In genomic region chr1:59105548-59106507, GRCh38 we compare ENCODE assay signal across 18 cellular contexts.
DNase-seq lines count a peak whose midpoint lies in the region; ATAC-seq and TF ChIP-seq lines count a peak whose summit lies in the region.
"Had no signal": no experiment of that assay in that cellular context is flagged by ENCODE, and none has a peak within 500 bp of the region (broad histone marks: within the 10 kb centered on the region; RNA-seq: fewer than 3 reads in every experiment).

No MANE protein-coding gene starts in this region.

- H3K27ac ChIP-seq in GM23338 (ENCODE audit: low read depth) (no peak overlapping the region), heart left ventricle (peak overlapping the region in 11 of 12 donors; percentile 7 to 61 (median 44)), trophoblast cell (ENCODE audit: low read depth, low read length) (no peak overlapping the region)
- H3K27ac ChIP-seq: epithelial cell of prostate had no signal

- no peaks in the 10 kb centered on the region for H3K27me3 ChIP-seq in GM23338 (ENCODE audit: insufficient read depth)
- H3K27me3 ChIP-seq in heart left ventricle, result no peaks in the 10 kb centered on the region
- no peaks in the 10 kb centered on the region for H3K27me3 ChIP-seq in trophoblast cell (ENCODE audit: insufficient read depth, low read length)

- no peak overlapping the region for H3K18ac ChIP-seq in trophoblast cell (ENCODE audit: low read length)

- H3K4me3 Mint-ChIP-seq in GM23338, result no peak overlapping the region
- no peak overlapping the region for H3K4me3 Mint-ChIP-seq in activated T-helper 17 cell treated with anti-CD3 and anti-CD28 coated beads, Interleukin-2, amount 50 U/mL, for 72 hours
- H3K4me3 Mint-ChIP-seq: activated CD4-positive, alpha-beta T cell treated with anti-CD3 and anti-CD28 coated beads, Interleukin-2, amount 10 ng/mL, durations not matched to agents 24 days and 14 days; activated naive CD4-positive, alpha-beta T cell treated with anti-CD3 and anti-CD28 coated beads for 36 hours; brain; naive B cell; stimulated activated effector memory CD8-positive, alpha-beta T cell treated with anti-CD3 and anti-CD28 coated beads, Interleukin-12 subunit alpha, Interleukin-12 subunit beta, amount 100 ng/mL, for 72 hours had no signal

- DNase-seq in GM23338 (ENCODE audit: low spot score) (no peak), heart left ventricle (peak; percentile 22 to 49 (median 38)), trophoblast cell (no peak), islet precursor cell (no peak)
- no peak for DNase-seq in stimulated activated naive CD4-positive, alpha-beta T cell treated with Interleukin-2 at 50 U/mL for 16 hours (lab: John Stamatoyannopoulos, UW)
- DNase-seq: activated CD4-positive, alpha-beta T cell treated with anti-CD3 and anti-CD28 coated beads, Interleukin-2, amount 10 ng/mL, durations not matched to agents 24 days and 14 days; activated naive CD4-positive, alpha-beta T cell treated with anti-CD3 and anti-CD28 coated beads for 36 hours; DMS153; naive B cell; NCI-H1436; NCI-H2227 treated with DMSO at 0.1 percent for 48 hours; stimulated activated CD4-positive, alpha-beta T cell treated with anti-CD3 and anti-CD28 coated beads, Interleukin-12 subunit alpha, Interleukin-12 subunit beta, amount 100 ng/mL, for 4 hours had no signal

- no peak overlapping the region for H2BK5ac ChIP-seq in trophoblast cell (ENCODE audit: low read depth, low read length, poor library complexity)

- no peak overlapping the region for H4K91ac ChIP-seq in trophoblast cell (ENCODE audit: low read depth, low read length)

- WGBS in heart left ventricle, 4 donors, result 64 to 77% (median 66%) methylated on average over 7 of the region's 7 CpGs
- WGBS in trophoblast cell (ENCODE audit: extremely low coverage, insufficient coverage, insufficient read length), result no CpG with 5 or more reads among the region's 7 CpGs

- H2AK5ac ChIP-seq in trophoblast cell (ENCODE audit: low read length), result peak overlapping the region; percentile 72

- no peak overlapping the region for H3K14ac ChIP-seq in trophoblast cell (ENCODE audit: low read length)

- no peak for ATAC-seq in GM23338
- ATAC-seq in activated T-helper 17 cell treated with anti-CD3 and anti-CD28 coated beads, Interleukin-2, amount 50 U/mL, for 72 hours (replicated peaks), result no peak
- ATAC-seq in heart left ventricle, result peak in 3 of 4 donors; percentile 21 to 66 (median 21)
- ATAC-seq in HG03095 (IDR thresholded peaks at IDR 0.05; ENCODE audit: unreplicated experiment), result no peak
- ATAC-seq in HG03460 (IDR thresholded peaks at IDR 0.05; ENCODE audit: unreplicated experiment), result no peak
- ATAC-seq: stimulated activated effector memory CD8-positive, alpha-beta T cell treated with anti-CD3 and anti-CD28 coated beads, Interleukin-12 subunit alpha, Interleukin-12 subunit beta, amount 100 ng/mL, for 72 hours had no signal

- H3K9me2 ChIP-seq in GM23338 (ENCODE audit: insufficient read depth), result peaks cover 2% of the 10 kb centered on the region; the same call in 1 of the 2 replicates

- H2BK12ac ChIP-seq in trophoblast cell (ENCODE audit: low read length), result no peak overlapping the region

- H3K4me2 ChIP-seq in GM23338 (no peak overlapping the region), trophoblast cell (ENCODE audit: low read length) (no peak overlapping the region)

- peak overlapping the region; percentile 16; the same call in 1 of the 2 replicates for H2AFZ ChIP-seq in GM23338
- no peak overlapping the region for H2AFZ ChIP-seq in trophoblast cell (ENCODE audit: insufficient read depth, low read length, poor library complexity)

- H2BK120ac ChIP-seq in trophoblast cell (ENCODE audit: insufficient read depth, low read length, poor library complexity), result no peak overlapping the region

- no peak overlapping the region for H3K4me3 ChIP-seq in GM23338
- no peak overlapping the region for H3K4me3 ChIP-seq in heart left ventricle
- no peak overlapping the region for H3K4me3 ChIP-seq in trophoblast cell (ENCODE audit: low read depth, low read length)

- H3K4me1 Mint-ChIP-seq in GM23338, result peaks cover 8% of the 10 kb centered on the region
- H3K4me1 Mint-ChIP-seq in activated T-helper 17 cell treated with anti-CD3 and anti-CD28 coated beads, Interleukin-2, amount 50 U/mL, for 72 hours, result no peaks in the 10 kb centered on the region
- H3K4me1 Mint-ChIP-seq: activated CD4-positive, alpha-beta T cell treated with anti-CD3 and anti-CD28 coated beads, Interleukin-2, amount 10 ng/mL, durations not matched to agents 24 days and 14 days; brain; naive B cell; stimulated activated effector memory CD8-positive, alpha-beta T cell treated with anti-CD3 and anti-CD28 coated beads, Interleukin-12 subunit alpha, Interleukin-12 subunit beta, amount 100 ng/mL, for 72 hours had no signal

- H3K79me1 ChIP-seq in trophoblast cell (ENCODE audit: low read length), result peaks cover 2% of the 10 kb centered on the region

- H3K27me3 Mint-ChIP-seq in GM23338 (ENCODE audit: insufficient read depth, low read depth, poor library complexity), result no peaks in the 10 kb centered on the region
- H3K27me3 Mint-ChIP-seq in activated T-helper 17 cell treated with anti-CD3 and anti-CD28 coated beads, Interleukin-2, amount 50 U/mL, for 72 hours, result no peaks in the 10 kb centered on the region
- H3K27me3 Mint-ChIP-seq: activated CD4-positive, alpha-beta T cell treated with anti-CD3 and anti-CD28 coated beads, Interleukin-2, amount 10 ng/mL, durations not matched to agents 24 days and 14 days; naive B cell had no signal

- no peaks in the 10 kb centered on the region for H4K20me1 ChIP-seq in GM23338 (replicated peaks; ENCODE audit: insufficient read depth)

- H3K9me3 Mint-ChIP-seq in GM23338, result peaks cover 4% of the 10 kb centered on the region; the same call in 1 of the 3 replicates
- H3K9me3 Mint-ChIP-seq in activated T-helper 17 cell treated with anti-CD3 and anti-CD28 coated beads, Interleukin-2, amount 50 U/mL, for 72 hours, result no peaks in the 10 kb centered on the region
- H3K9me3 Mint-ChIP-seq: naive B cell; stimulated activated effector memory CD8-positive, alpha-beta T cell treated with anti-CD3 and anti-CD28 coated beads, Interleukin-12 subunit alpha, Interleukin-12 subunit beta, amount 100 ng/mL, for 72 hours had no signal

- peaks cover 15% of the 10 kb centered on the region for H3K4me1 ChIP-seq in GM23338 (ENCODE audit: insufficient read depth)
- peaks cover 0 to 25% (median 11%) of the 10 kb centered on the region in 12 donors for H3K4me1 ChIP-seq in heart left ventricle
- H3K4me1 ChIP-seq in trophoblast cell (ENCODE audit: control insufficient read depth in 1 of 2, insufficient read depth in 2 of 2, low read length in 2 of 2), result no peaks in the 10 kb centered on the region

- H3K23ac ChIP-seq in trophoblast cell (ENCODE audit: low read length), result no peak overlapping the region

- intact Hi-C loops in heart left ventricle (cut with DNase I), result loop anchor here in 3 of 10 donors (5.0 kb wide), 1 partner anchor 36 kb away; no protein-coding TSS in a partner anchor

- peak overlapping the region; percentile 42; the same call in 1 of the 2 replicates for H3K27ac Mint-ChIP-seq in GM23338
- peak overlapping the region; percentile 57 for H3K27ac Mint-ChIP-seq in activated T-helper 17 cell treated with anti-CD3 and anti-CD28 coated beads, Interleukin-2, amount 50 U/mL, for 72 hours
- H3K27ac Mint-ChIP-seq: activated CD4-positive, alpha-beta T cell treated with anti-CD3 and anti-CD28 coated beads, Interleukin-2, amount 10 ng/mL, durations not matched to agents 24 days and 14 days; activated naive CD4-positive, alpha-beta T cell treated with anti-CD3 and anti-CD28 coated beads for 36 hours; stimulated activated effector memory CD8-positive, alpha-beta T cell treated with anti-CD3 and anti-CD28 coated beads, Interleukin-12 subunit alpha, Interleukin-12 subunit beta, amount 100 ng/mL, for 72 hours had no signal

- H4K8ac ChIP-seq in trophoblast cell (ENCODE audit: low read depth, low read length), result no peak overlapping the region

- no peak overlapping the region for H3K9ac ChIP-seq in trophoblast cell (ENCODE audit: low read length)

- H3K9me3 ChIP-seq in heart left ventricle (no peaks in the 10 kb centered on the region), trophoblast cell (ENCODE audit: insufficient read depth, low read depth, low read length) (peaks cover 2% of the 10 kb centered on the region)

- H3K79me2 ChIP-seq in GM23338 (replicated peaks; ENCODE audit: insufficient read depth) (no peaks in the 10 kb centered on the region), trophoblast cell (ENCODE audit: control insufficient read depth, insufficient read depth, low read length, poor library complexity) (no peaks in the 10 kb centered on the region)

- H3K36me3 ChIP-seq in GM23338 (ENCODE audit: insufficient read depth), result no peaks in the 10 kb centered on the region
- H3K36me3 ChIP-seq in heart left ventricle, result no peaks in the 10 kb centered on the region
- H3K36me3 ChIP-seq in trophoblast cell (ENCODE audit: control insufficient read depth in 1 of 2, insufficient read depth in 2 of 2, low read length in 2 of 2), result no peaks in the 10 kb centered on the region

- peaks cover 4% of the 10 kb centered on the region; the same call in 2 of the 3 replicates for H3K36me3 Mint-ChIP-seq in GM23338 (ENCODE audit: low read depth)
- H3K36me3 Mint-ChIP-seq in activated T-helper 17 cell treated with anti-CD3 and anti-CD28 coated beads, Interleukin-2, amount 50 U/mL, for 72 hours (ENCODE audit: low read depth), result no peaks in the 10 kb centered on the region
- H3K36me3 Mint-ChIP-seq: brain; naive B cell; stimulated activated effector memory CD8-positive, alpha-beta T cell treated with anti-CD3 and anti-CD28 coated beads, Interleukin-12 subunit alpha, Interleukin-12 subunit beta, amount 100 ng/mL, for 72 hours had no signal

- no peaks in the 10 kb centered on the region for H3F3A ChIP-seq in GM23338 (replicated peaks; ENCODE audit: low read depth)

- H4K12ac ChIP-seq in trophoblast cell (ENCODE audit: low read depth, low read length), result no peak overlapping the region

- no peak overlapping the region for H3K4ac ChIP-seq in trophoblast cell (ENCODE audit: low read depth, low read length)

- TF ChIP-seq CTCF in GM23338 (conservative IDR thresholded peaks at IDR 0.05; ENCODE audit: low read depth in 2 of 2), result no peak
- TF ChIP-seq CTCF in heart left ventricle (IDR thresholded peaks at IDR 0.05), result no peak

- no peak for TF ChIP-seq POLR2A in heart left ventricle (IDR thresholded peaks at IDR 0.05)

TF ChIP-seq in GM23338, 12 proteins besides CTCF, POLR2A, EP300 and RAD21 (continues in another document):
- TF ChIP-seq POLR2AphosphoS5 (IDR thresholded peaks at IDR 0.05; ENCODE audit: low read depth), result no peak
- TF ChIP-seq, protein P1, sequence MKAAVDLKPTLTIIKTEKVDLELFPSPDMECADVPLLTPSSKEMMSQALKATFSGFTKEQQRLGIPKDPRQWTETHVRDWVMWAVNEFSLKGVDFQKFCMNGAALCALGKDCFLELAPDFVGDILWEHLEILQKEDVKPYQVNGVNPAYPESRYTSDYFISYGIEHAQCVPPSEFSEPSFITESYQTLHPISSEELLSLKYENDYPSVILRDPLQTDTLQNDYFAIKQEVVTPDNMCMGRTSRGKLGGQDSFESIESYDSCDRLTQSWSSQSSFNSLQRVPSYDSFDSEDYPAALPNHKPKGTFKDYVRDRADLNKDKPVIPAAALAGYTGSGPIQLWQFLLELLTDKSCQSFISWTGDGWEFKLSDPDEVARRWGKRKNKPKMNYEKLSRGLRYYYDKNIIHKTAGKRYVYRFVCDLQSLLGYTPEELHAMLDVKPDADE (IDR thresholded peaks at IDR 0.05), result no peak

Comparison
In these comparisons a context has a peak if more than half of its experiments do, and no peak if none do; other contexts are left out.
1. ATAC-seq: peak in heart left ventricle (3 of 4); none in GM23338 (single experiment), activated T-helper 17 cell treated with anti-CD3 and anti-CD28 coated beads, Interleukin-2, amount 50 U/mL, for 72 hours (single experiment), HG03095 (single experiment) and HG03460 (single experiment).
2. DNase-seq: peak in heart left ventricle (5 of 5); none in GM23338 (single experiment), trophoblast cell (0 of 2), stimulated activated naive CD4-positive, alpha-beta T cell treated with Interleukin-2 at 50 U/mL for 16 hours (single experiment) and islet precursor cell (single experiment).
3. H3K27ac ChIP-seq: peak in heart left ventricle (11 of 12); none in GM23338 (single experiment) and trophoblast cell (single experiment).